In genomic region chr16:30065112-30065942, GRCh38 we compare ENCODE assay signal across 8 cellular contexts. TPM values are rescaled to one million over a fixed set of nuclear protein-coding genes. Genes with fewer than 3 reads are reported as not detected.
DNase-seq lines count a peak whose midpoint lies in the region; ATAC-seq and TF ChIP-seq lines count a peak whose summit lies in the region.

ALDOA (plus strand) TSS chr16:30065760; CDS start chr16:30066898, 1,138 bp downstream.

- peak within 1 kb of the TSS; percentile 95 for H2BK5ac ChIP-seq in trophoblast cell (ENCODE audit: low read depth, low read length, poor library complexity)

- H3K9ac ChIP-seq in trophoblast cell (ENCODE audit: low read length), result peak within 1 kb of the TSS; percentile 97

- peaks cover 33 to 35% of the 10 kb centered on the region in 2 experiments for H3K36me3 ChIP-seq in trophoblast cell (ENCODE audit: control insufficient read depth in 1 of 2, insufficient read depth in 2 of 2, low read length in 2 of 2)
- H3K36me3 ChIP-seq in transverse colon, result peaks cover 3 to 31% (median 16%) of the 10 kb centered on the region in 4 donors

- no peaks in the 10 kb centered on the region for H3K27me3 ChIP-seq in trophoblast cell (ENCODE audit: insufficient read depth, low read length)
- no peaks in the 10 kb centered on the region for H3K27me3 ChIP-seq in transverse colon

- peak within 1 kb of the TSS; percentile 64 for H4K12ac ChIP-seq in trophoblast cell (ENCODE audit: low read depth, low read length)

- ATAC-seq in HG02759 (IDR thresholded peaks at IDR 0.05; ENCODE audit: unreplicated experiment), result peak; percentile 79
- ATAC-seq in activated naive CD8-positive, alpha-beta T cell treated with anti-CD3 and anti-CD28 coated beads, Interleukin-2, amount 50 U/mL, for 24 hours, result peak; percentile 87
- peak; percentile 86 for ATAC-seq in Right ventricle myocardium superior (ENCODE audit: poor library complexity)

- peak within 1 kb of the TSS; percentile 95 for H3K27ac Mint-ChIP-seq in activated naive CD8-positive, alpha-beta T cell treated with anti-CD3 and anti-CD28 coated beads, Interleukin-2, amount 50 U/mL, for 24 hours

- TF ChIP-seq CTCF in GM12864 (IDR thresholded peaks at IDR 0.05; ENCODE audit: low read depth, low read length, missing control alignments), result no peak
- TF ChIP-seq CTCF in transverse colon (IDR thresholded peaks at IDR 0.05), result peak in 2 of 5 experiments; percentile 11 to 29

- H3K18ac ChIP-seq in trophoblast cell (ENCODE audit: low read length), result peak within 1 kb of the TSS; percentile 92

- in situ Hi-C loops in transverse colon (cut with MboI; ENCODE audit: low pct_ligation_motif_present in 1 of 4, low pct_unique_long_range_greater_than_20kb in 1 of 4, low sequenced_read_pairs in 3 of 4), result no loop called here

- no peak within 1 kb of the TSS for H3K23ac ChIP-seq in trophoblast cell (ENCODE audit: low read length)

- peak within 1 kb of the TSS; percentile 64 for H2BK12ac ChIP-seq in trophoblast cell (ENCODE audit: low read length)

- peaks cover 43% of the 10 kb centered on the region for H3K4me1 Mint-ChIP-seq in activated naive CD8-positive, alpha-beta T cell treated with anti-CD3 and anti-CD28 coated beads, Interleukin-2, amount 50 U/mL, for 24 hours

- peaks cover 19% of the 10 kb centered on the region for H3K79me1 ChIP-seq in trophoblast cell (ENCODE audit: low read length)

- H2BK120ac ChIP-seq in trophoblast cell (ENCODE audit: insufficient read depth, low read length, poor library complexity), result peak within 1 kb of the TSS; percentile 81

- peak; percentile 99 for TF ChIP-seq POLR2A in transverse colon (IDR thresholded peaks at IDR 0.05)

- H3K4me3 ChIP-seq in GM12864 (ENCODE audit: low read depth, low read length) (peak within 1 kb of the TSS; percentile 78), trophoblast cell (ENCODE audit: low read depth, low read length) (peak within 1 kb of the TSS; percentile 99), transverse colon (peak within 1 kb of the TSS; percentile 74 to 94 (median 82))

- peak within 1 kb of the TSS; percentile 100 for H3K4ac ChIP-seq in trophoblast cell (ENCODE audit: low read depth, low read length)

- H2AFZ ChIP-seq in trophoblast cell (ENCODE audit: insufficient read depth, low read length, poor library complexity), result peak within 1 kb of the TSS; percentile 78

- H4K91ac ChIP-seq in trophoblast cell (ENCODE audit: low read depth, low read length), result peak within 1 kb of the TSS; percentile 93

- peaks cover 26% of the 10 kb centered on the region for H3K79me2 ChIP-seq in trophoblast cell (ENCODE audit: control insufficient read depth, insufficient read depth, low read length, poor library complexity)

- peak within 1 kb of the TSS; percentile 96 for H3K4me2 ChIP-seq in trophoblast cell (ENCODE audit: low read length)

- DNase-seq in GM12864 (ENCODE audit: low read depth) (peak; percentile 81), NCI-H1417 treated with DMSO at 0.1 percent for 48 hours (lab: John Stamatoyannopoulos, UW) (peak; percentile 81), SW480 (ENCODE audit: low spot score) (peak; percentile 96), Right ventricle myocardium superior (peak; percentile 99), trophoblast cell (peak; percentile 98 to 99), transverse colon (peak; percentile 97)
- DNase-seq in activated naive CD8-positive, alpha-beta T cell treated with anti-CD3 and anti-CD28 coated beads, Interleukin-2, amount 50 U/mL, for 24 hours, result peak; percentile 99

- H3K36me3 Mint-ChIP-seq in activated naive CD8-positive, alpha-beta T cell treated with anti-CD3 and anti-CD28 coated beads, Interleukin-2, amount 50 U/mL, for 24 hours (ENCODE audit: low read depth), result peaks cover 55% of the 10 kb centered on the region

- H3K9me3 Mint-ChIP-seq in activated naive CD8-positive, alpha-beta T cell treated with anti-CD3 and anti-CD28 coated beads, Interleukin-2, amount 50 U/mL, for 24 hours, result no peaks in the 10 kb centered on the region

- H3K14ac ChIP-seq in trophoblast cell (ENCODE audit: low read length), result peak within 1 kb of the TSS; percentile 90

- H3K4me3 Mint-ChIP-seq in activated naive CD8-positive, alpha-beta T cell treated with anti-CD3 and anti-CD28 coated beads, Interleukin-2, amount 50 U/mL, for 24 hours, result peak within 1 kb of the TSS; percentile 91

- TF ChIP-seq EP300 in transverse colon (IDR thresholded peaks at IDR 0.05; ENCODE audit: low read depth), result no peak

- H3K4me1 ChIP-seq in trophoblast cell (ENCODE audit: control insufficient read depth in 1 of 2, insufficient read depth in 2 of 2, low read length in 2 of 2) (peaks cover 24 to 33% of the 10 kb centered on the region in 2 experiments), transverse colon (peaks cover 41 to 60% (median 52%) of the 10 kb centered on the region in 4 donors)

- H3K27me3 Mint-ChIP-seq in activated naive CD8-positive, alpha-beta T cell treated with anti-CD3 and anti-CD28 coated beads, Interleukin-2, amount 50 U/mL, for 24 hours, result no peaks in the 10 kb centered on the region

- H3K9me3 ChIP-seq in trophoblast cell (ENCODE audit: insufficient read depth, low read depth, low read length) (no peaks in the 10 kb centered on the region), transverse colon (no peaks in the 10 kb centered on the region)

- H3K27ac ChIP-seq in trophoblast cell (ENCODE audit: low read depth, low read length), result peak within 1 kb of the TSS; percentile 100
- peak within 1 kb of the TSS; percentile 91 to 99 (median 98) for H3K27ac ChIP-seq in transverse colon

- H2AK5ac ChIP-seq in trophoblast cell (ENCODE audit: low read length), result peak within 1 kb of the TSS; percentile 65

- WGBS in trophoblast cell (ENCODE audit: extremely low coverage, insufficient coverage, insufficient read length), result no CpG with 5 or more reads among the region's 97 CpGs
- 0% methylated on average over 75 of the region's 97 CpGs; no CpG with 5 or more reads in 1 of the 2 donors for WGBS in transverse colon (ENCODE audit: low coverage in 1 of 2), 2 donors

- peak within 1 kb of the TSS; percentile 83 for H4K8ac ChIP-seq in trophoblast cell (ENCODE audit: low read depth, low read length)

- intact Hi-C loops in Right ventricle myocardium superior (cut with DNase I) (no loop called here), transverse colon (cut with DNase I; ENCODE audit: low total_unique reads) (no loop called here)

RNA-seq across cellular contexts. Expression of gene ALDOA, which starts in this region (rescaled TPM):
- total RNA-seq in Right ventricle myocardium superior (3,843 TPM), transverse colon (1,000 to 10,000 TPM in 2 of 4 donors, 100 to 1,000 TPM in 2; 778 to 1,392 (median 1,174) TPM)
- polyA plus RNA-seq in trophoblast cell (2013), result 965 and 1,015 TPM in 2 replicates

Comparison
In these comparisons a context has a peak if more than half of its experiments do, and no peak if none do; other contexts are left out.
1. Peak in every context shown above with its lines: DNase-seq, ATAC-seq, H3K4me3 ChIP-seq and H3K27ac ChIP-seq.